Comparison of ENCODE assay signal across 19 cellular contexts in the genomic region with DNA sequence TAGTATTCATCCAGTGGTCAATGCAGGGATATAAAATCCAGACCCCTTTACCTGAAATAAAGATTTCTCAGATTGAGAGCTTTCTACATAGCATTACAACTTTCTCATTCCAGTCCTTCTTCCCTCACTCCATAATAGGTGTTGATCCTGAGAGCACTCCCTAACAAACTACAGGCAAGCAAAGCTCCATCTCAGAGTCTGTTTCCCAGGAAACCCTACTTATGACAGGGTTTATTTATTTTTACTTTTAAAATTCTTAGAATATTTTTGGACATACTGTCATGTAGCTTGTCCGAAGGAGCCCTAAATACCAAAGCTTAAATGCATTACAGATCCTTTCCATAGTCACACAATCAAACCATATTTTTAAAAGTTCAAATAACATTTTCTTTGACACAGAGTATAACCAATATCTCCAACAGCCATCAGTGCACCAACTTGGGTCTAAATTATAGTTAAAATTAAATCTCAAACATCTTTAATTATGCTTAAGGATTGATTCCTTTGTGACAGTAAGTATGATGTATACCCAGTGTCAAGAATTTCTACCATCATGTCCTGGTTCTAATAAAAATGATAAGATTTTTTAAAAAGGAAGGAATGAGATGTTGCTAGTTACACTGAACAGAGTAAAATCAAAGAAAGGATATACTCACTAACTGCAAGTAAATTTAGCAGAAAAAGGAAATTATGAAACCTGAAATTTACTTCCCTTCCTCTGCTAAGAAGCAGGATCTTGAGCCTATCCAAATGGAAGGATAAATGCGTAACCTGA.
"Had no signal": no experiment of that assay in that cellular context is flagged by ENCODE, and none has a peak within 500 bp of the region (broad histone marks: within the 10 kb centered on the region; RNA-seq: fewer than 3 reads in every experiment).

No MANE protein-coding gene starts in this region.

- H3K27me3 Mint-ChIP-seq: activated T-helper 17 cell treated with anti-CD3 and anti-CD28 coated beads, Interleukin-2, amount 50 U/mL, for 72 hours; central memory CD8-positive, alpha-beta T cell; memory B cell; natural killer cell treated with Interleukin-12 subunit alpha and Interleukin-12 subunit beta and Interleukin-15 and Interleukin-18, amount 100 ng/mL, for 72 hours had no signal

- H3K4me1 ChIP-seq: left lung, sigmoid colon, suprapubic skin, upper lobe of right lung had no signal

- H3K36me3 Mint-ChIP-seq: memory B cell had no signal

- H3K4me1 Mint-ChIP-seq: activated T-helper 17 cell treated with anti-CD3 and anti-CD28 coated beads, Interleukin-2, amount 50 U/mL, for 72 hours; central memory CD8-positive, alpha-beta T cell; endodermal cell; memory B cell; WTC11 had no signal

- H3K9me3 ChIP-seq: sigmoid colon, suprapubic skin, upper lobe of right lung had no signal

- DNase-seq: activated CD4-positive, alpha-beta T cell treated with anti-CD3 and anti-CD28 coated beads for 48 hours; activated CD8-positive, alpha-beta memory T cell treated with anti-CD3 and anti-CD28 coated beads for 24 hours; activated naive CD4-positive, alpha-beta T cell treated with anti-CD3 and anti-CD28 coated beads for 36 hours; activated T-cell treated with anti-CD3 and anti-CD28 coated beads for 4 hours; dermis blood vessel endothelial cell; endodermal cell; foreskin keratinocyte; left lung; nucleus accumbens; sigmoid colon; stimulated activated CD4-positive, alpha-beta T cell treated with anti-CD3 and anti-CD28 coated beads, Interleukin-12 subunit alpha, Interleukin-12 subunit beta, amount 100 ng/mL, for 4 hours; stimulated activated naive CD4-positive, alpha-beta T cell treated with Interleukin-2 at 50 U/mL for 16 hours; upper lobe of right lung had no signal

- H3K27me3 ChIP-seq: foreskin keratinocyte, left lung, sigmoid colon, suprapubic skin, upper lobe of right lung had no signal

- H3K4me3 Mint-ChIP-seq: activated naive CD4-positive, alpha-beta T cell treated with anti-CD3 and anti-CD28 coated beads for 36 hours; activated T-helper 17 cell treated with anti-CD3 and anti-CD28 coated beads, Interleukin-2, amount 50 U/mL, for 72 hours; central memory CD8-positive, alpha-beta T cell; endodermal cell; memory B cell; natural killer cell treated with Interleukin-12 subunit alpha and Interleukin-12 subunit beta and Interleukin-15 and Interleukin-18, amount 100 ng/mL, for 72 hours; WTC11 had no signal

- H3K4me3 ChIP-seq: left lung, sigmoid colon, suprapubic skin, upper lobe of right lung had no signal

- H3K27ac ChIP-seq: foreskin keratinocyte, left lung, sigmoid colon, suprapubic skin, upper lobe of right lung had no signal

- H3K36me3 ChIP-seq: left lung, sigmoid colon, suprapubic skin, upper lobe of right lung had no signal

- H3K27ac Mint-ChIP-seq: activated naive CD4-positive, alpha-beta T cell treated with anti-CD3 and anti-CD28 coated beads for 36 hours; activated T-helper 17 cell treated with anti-CD3 and anti-CD28 coated beads, Interleukin-2, amount 50 U/mL, for 72 hours; endodermal cell; memory B cell; natural killer cell treated with Interleukin-12 subunit alpha and Interleukin-12 subunit beta and Interleukin-15 and Interleukin-18, amount 100 ng/mL, for 72 hours; WTC11 had no signal
